8 cellular contexts compared by ENCODE assay signal in genomic region chr11:86152006-86152862, GRCh38.
DNase-seq lines count a peak whose midpoint lies in the region; ATAC-seq and TF ChIP-seq lines count a peak whose summit lies in the region.

No MANE protein-coding gene starts in this region.

- no peaks in the 10 kb centered on the region for H3K27me3 ChIP-seq in HL-60 (ENCODE audit: insufficient read depth, poor library complexity, severe bottlenecking)

- no peak for TF ChIP-seq CTCF in HL-60 (IDR thresholded peaks at IDR 0.05; ENCODE audit: insufficient read depth, low read length)

- H3K9me3 Mint-ChIP-seq in effector memory CD8-positive, alpha-beta T cell, result no peaks in the 10 kb centered on the region

- H3K27me3 Mint-ChIP-seq in effector memory CD8-positive, alpha-beta T cell, result no peaks in the 10 kb centered on the region

- H3K4me3 Mint-ChIP-seq in effector memory CD8-positive, alpha-beta T cell, result peak overlapping the region; percentile 29 to 63

- DNase-seq in GM04503 (ENCODE audit: low read depth) (peak; percentile 68), HL-60 (ENCODE audit: low read depth in 1 of 2, low spot score in 1 of 2) (no peak), posterior cingulate gyrus (peak in 8 of 10 donors; percentile 40 to 92 (median 60)), NCI-H524 (lab: John Stamatoyannopoulos, UW) (no peak), NCI-H187 (lab: John Stamatoyannopoulos, UW) (no peak), NCI-H1048 (lab: John Stamatoyannopoulos, UW) (no peak)
- DNase-seq in effector memory CD8-positive, alpha-beta T cell, result no peak
- no peak for DNase-seq in stimulated activated CD4-positive, alpha-beta T cell treated with anti-CD3 and anti-CD28 coated beads, Interleukin-4, amount 100 ng/mL, for 1 hour

- no peak overlapping the region for H3K4me3 ChIP-seq in HL-60 (replicated peaks; ENCODE audit: insufficient read depth, low read length)

- H3K36me3 Mint-ChIP-seq in effector memory CD8-positive, alpha-beta T cell (ENCODE audit: insufficient read depth), result peaks cover 6% of the 10 kb centered on the region

- intact Hi-C loops in posterior cingulate gyrus (cut with DNase I), result loop anchor here (1.0 kb wide), 1 partner anchor 83 kb away; the partner anchor contains the start of gene PICALM

- H3K4me1 Mint-ChIP-seq in effector memory CD8-positive, alpha-beta T cell (ENCODE audit: low read depth in 2 of 2), result peaks cover 21% of the 10 kb centered on the region in 2 donors

- ATAC-seq in effector memory CD8-positive, alpha-beta T cell (replicated peaks), result peak; percentile 55

- peak overlapping the region; percentile 20 for H3K27ac ChIP-seq in HL-60 (replicated peaks)

- peak overlapping the region; percentile 66 to 82 for H3K27ac Mint-ChIP-seq in effector memory CD8-positive, alpha-beta T cell

Comparison
In these comparisons a context has a peak if more than half of its experiments do, and no peak if none do; other contexts are left out.
1. DNase-seq: peak in GM04503 (single experiment) and posterior cingulate gyrus (8 of 10); none in HL-60 (0 of 2), effector memory CD8-positive, alpha-beta T cell (0 of 3), stimulated activated CD4-positive, alpha-beta T cell treated with anti-CD3 and anti-CD28 coated beads, Interleukin-4, amount 100 ng/mL, for 1 hour (single experiment), NCI-H524 (0 of 2), NCI-H187 (0 of 2) and NCI-H1048 (single experiment).